Comparison of ENCODE assay signal across 24 cellular contexts in the genomic region with DNA sequence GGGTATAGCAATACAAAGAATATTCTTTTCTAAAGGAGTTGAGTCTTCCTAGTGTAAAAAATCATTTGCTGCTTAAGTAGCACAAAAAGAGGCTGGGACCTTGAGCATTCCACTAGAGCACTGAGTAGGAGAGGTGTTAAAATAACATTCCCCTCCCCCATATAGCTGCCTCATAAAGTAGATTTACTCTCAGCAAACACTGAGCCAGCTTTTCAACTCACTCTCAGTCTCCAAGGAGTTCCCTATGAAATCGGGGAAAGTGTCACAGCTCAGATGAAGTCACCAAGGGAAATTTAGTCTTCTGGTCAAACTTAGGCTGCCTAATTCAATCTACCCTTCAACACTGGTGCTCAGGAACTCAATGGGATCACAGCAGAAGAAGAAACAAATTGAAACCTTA.
"Had no signal": no experiment of that assay in that cellular context is flagged by ENCODE, and none has a peak within 500 bp of the region (broad histone marks: within the 10 kb centered on the region; RNA-seq: fewer than 3 reads in every experiment).

No MANE protein-coding gene starts in this region.

- H3K4me3 ChIP-seq: left ventricle myocardium inferior, lung, mucosa of descending colon, ovary, right atrium auricular region, skin epidermis, suprapubic skin, thoracic aorta, tibial nerve, uterus had no signal

- H3K9me3 ChIP-seq: neutrophil, ovary had no signal

- DNase-seq: hippocampal formation; kidney glomerular epithelial cell; left cardiac atrium; left ventricle myocardium inferior; midbrain; mucosa of descending colon; naive thymus-derived CD4-positive, alpha-beta T cell; ovary; stimulated activated CD4-positive, alpha-beta T cell treated with anti-CD3 and anti-CD28 coated beads, Interleukin-12 subunit alpha, Interleukin-12 subunit beta, amount 100 ng/mL, for 4 hours; stimulated activated CD4-positive, alpha-beta T cell treated with anti-CD3 and anti-CD28 coated beads, Interleukin-15, amount 100 ng/mL, for 24 hours; stimulated activated CD4-positive, alpha-beta T cell treated with anti-CD3 and anti-CD28 coated beads, Interleukin-2, amount 100 ng/mL, for 24 hours; stimulated activated CD4-positive, alpha-beta T cell treated with anti-CD3 and anti-CD28 coated beads, Interleukin-4, amount 100 ng/mL, for 24 hours; stimulated activated naive CD4-positive, alpha-beta T cell; uterus had no signal

- H3K4me1 ChIP-seq: left ventricle myocardium inferior, right atrium auricular region, suprapubic skin, tibial nerve, uterus had no signal

- H3K36me3 ChIP-seq: left ventricle myocardium inferior, neutrophil, ovary, right atrium auricular region, suprapubic skin, thoracic aorta, tibial nerve, uterus had no signal

- H3K27ac ChIP-seq: left ventricle myocardium inferior, neutrophil, ovary, right atrium auricular region, skin epidermis, suprapubic skin, thoracic aorta, tibial nerve, uterus had no signal

- H3K27me3 ChIP-seq: neutrophil, ovary, right atrium auricular region, suprapubic skin, tibial nerve, uterus had no signal

- ATAC-seq: mucosa of descending colon; naive thymus-derived CD4-positive, alpha-beta T cell; natural killer cell treated with Interleukin-12 subunit alpha and Interleukin-12 subunit beta and Interleukin-15 and Interleukin-18, amount 100 ng/mL, for 72 hours; sciatic nerve; stimulated activated effector memory CD8-positive, alpha-beta T cell treated with anti-CD3 and anti-CD28 coated beads, Interleukin-12 subunit alpha, Interleukin-12 subunit beta, amount 100 ng/mL, for 72 hours had no signal
